Comparison of ENCODE assay signal across 10 cellular contexts in the genomic region with DNA sequence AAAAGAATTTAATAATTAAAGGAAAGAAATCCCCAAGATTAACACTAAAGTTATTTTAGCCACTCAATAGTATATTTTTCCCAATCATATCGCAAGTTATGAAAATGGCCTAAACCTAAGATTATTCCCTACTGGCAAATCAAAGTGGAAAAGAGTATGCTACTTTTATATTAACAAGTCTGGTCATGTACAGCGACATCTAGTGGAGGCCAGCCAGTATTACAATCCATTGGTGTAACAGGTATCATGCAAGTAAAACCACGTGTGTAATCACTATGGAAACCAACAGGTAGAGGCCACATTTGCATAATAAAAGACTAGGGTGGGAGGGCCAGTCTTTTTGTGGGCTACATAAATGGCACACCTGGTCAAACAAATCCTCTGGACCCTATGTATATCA.
A peak's percentile ranks its signal among the peaks of the same experiment; 100 is the strongest.
DNase-seq lines count a peak whose midpoint lies in the region; ATAC-seq and TF ChIP-seq lines count a peak whose summit lies in the region.
"Had no signal": no experiment of that assay in that cellular context is flagged by ENCODE, and none has a peak within 500 bp of the region (broad histone marks: within the 10 kb centered on the region; RNA-seq: fewer than 3 reads in every experiment).

No MANE protein-coding gene starts in this region.

- no peaks in the 10 kb centered on the region for H3K4me1 ChIP-seq in right lobe of liver

- H3K4me3 ChIP-seq in HL-60 (replicated peaks; ENCODE audit: insufficient read depth, low read length) (no peak overlapping the region), right lobe of liver (no peak overlapping the region)

- WGBS in right lobe of liver (ENCODE audit: insufficient coverage, low coverage, low lambda C conversion rate, missing lambda C conversion rate) = 56% methylated on average over 3 of the region's 3 CpGs

- TF ChIP-seq CTCF in HL-60 (IDR thresholded peaks at IDR 0.05; ENCODE audit: insufficient read depth, low read length) (peak; percentile 41), right lobe of liver (IDR thresholded peaks at IDR 0.05) (peak; percentile 21 to 41 (median 22))

- H3K27ac Mint-ChIP-seq in T-cell = no peak overlapping the region

- DNase-seq in NK-92 treated with Interleukin-12 subunit alpha and Interleukin-12 subunit beta, amount 100 ng/mL, for 24 hours (lab: John Stamatoyannopoulos, UW) = peak; percentile 12
- DNase-seq in NK-92 (lab: John Stamatoyannopoulos, UW; ENCODE audit: unreplicated experiment) (no peak), HL-60 (ENCODE audit: low read depth in 1 of 2, low spot score in 1 of 2) (peak; percentile 4 to 15), SW480 (ENCODE audit: low spot score) (peak; percentile 4), right lobe of liver (no peak), T-cell (no peak)
- DNase-seq: cerebellar nuclear complex had no signal

- H3K27ac ChIP-seq in HL-60 (replicated peaks) = no peak overlapping the region
- no peak overlapping the region for H3K27ac ChIP-seq in right lobe of liver
- H3K27ac ChIP-seq: VCaP had no signal

- no peak for TF ChIP-seq POLR2A in right lobe of liver (IDR thresholded peaks at IDR 0.05)

- POLR2A ChIA-PET in T-cell (lab: Charles Lee) = no interaction called here

- no peaks in the 10 kb centered on the region for H3K4me1 Mint-ChIP-seq in T-cell

- no peaks in the 10 kb centered on the region for H3K27me3 Mint-ChIP-seq in T-cell

- no peaks in the 10 kb centered on the region for H3K9me3 ChIP-seq in right lobe of liver

- no peaks in the 10 kb centered on the region for H3K27me3 ChIP-seq in HL-60 (ENCODE audit: insufficient read depth, poor library complexity, severe bottlenecking)
- H3K27me3 ChIP-seq in right lobe of liver = no peaks in the 10 kb centered on the region

- intact Hi-C loops in right lobe of liver (cut with DNase I) = no loop called here

- CTCF ChIA-PET in T-cell (lab: Charles Lee) = no interaction called here

- peaks cover 26 to 66% (median 36%) of the 10 kb centered on the region in 3 donors for H3K9me3 Mint-ChIP-seq in T-cell

- no peaks in the 10 kb centered on the region for H3K36me3 Mint-ChIP-seq in T-cell

- no peak for ATAC-seq in right lobe of liver
- ATAC-seq in HG03469 (IDR thresholded peaks at IDR 0.05; ENCODE audit: unreplicated experiment) = no peak
- ATAC-seq in HG02678 (IDR thresholded peaks at IDR 0.05; ENCODE audit: unreplicated experiment) = no peak
- ATAC-seq in T-cell (replicated peaks in 1 of 4) = no peak

- H3K36me3 ChIP-seq in right lobe of liver = no peaks in the 10 kb centered on the region

- no peak overlapping the region for H3K4me3 Mint-ChIP-seq in T-cell

Comparison
In these comparisons a context has a peak if more than half of its experiments do, and no peak if none do; other contexts are left out.
1. DNase-seq: peak in NK-92 treated with Interleukin-12 subunit alpha and Interleukin-12 subunit beta, amount 100 ng/mL, for 24 hours (single experiment), HL-60 (2 of 2) and SW480 (single experiment); none in NK-92 (single experiment), right lobe of liver (0 of 3) and T-cell (0 of 34).